In the genomic region with DNA sequence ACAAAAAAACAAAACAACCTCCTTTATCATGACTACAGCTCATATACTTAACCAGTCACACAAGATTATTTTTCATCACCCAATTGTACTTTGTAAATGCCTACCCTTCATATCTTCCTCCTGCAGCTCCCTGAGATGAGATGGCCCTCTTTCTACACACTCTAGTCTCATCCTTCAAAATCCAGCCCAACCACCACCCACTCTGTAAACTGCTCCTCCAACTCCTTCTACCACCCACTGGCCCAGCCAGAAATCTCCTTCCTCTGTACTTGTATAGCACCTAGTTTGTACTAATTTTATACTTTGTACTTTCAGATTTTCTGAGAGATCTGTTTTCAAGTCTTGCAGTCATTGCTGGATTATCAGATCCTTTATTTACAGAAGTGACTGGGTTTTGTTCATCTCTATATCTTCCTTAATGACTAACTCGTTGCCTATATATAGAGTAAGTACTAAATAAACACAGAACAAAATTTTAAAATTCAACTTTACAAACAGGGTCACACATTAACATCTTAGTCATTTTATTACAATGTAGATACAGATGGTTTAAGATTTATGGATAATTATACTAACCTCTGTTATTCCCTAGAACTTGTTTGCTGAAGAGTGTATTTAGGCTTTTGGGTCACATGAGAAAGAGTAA, we compare ENCODE assay signal across 22 cellular contexts.
"Had no signal": no experiment of that assay in that cellular context is flagged by ENCODE, and none has a peak within 500 bp of the region (broad histone marks: within the 10 kb centered on the region; RNA-seq: fewer than 3 reads in every experiment).

No MANE protein-coding gene starts in this region.

- FAIRE-seq: TTC549 had no signal

- H3K4me3 Mint-ChIP-seq: activated B cell treated with CpG ODN at 0.5 μM for 24 hours; activated CD4-positive, alpha-beta T cell treated with anti-CD3 and anti-CD28 coated beads, Interleukin-2, amount 10 ng/mL, durations not matched to agents 24 days and 14 days; activated naive CD4-positive, alpha-beta T cell treated with anti-CD3 and anti-CD28 coated beads, Interleukin-2, amount 10 ng/mL, durations not matched to agents 7 days and 5 days; activated naive CD8-positive, alpha-beta T cell treated with anti-CD3 and anti-CD28 coated beads for 36 hours; T-cell had no signal

- H3K27ac Mint-ChIP-seq: activated B cell treated with CpG ODN at 0.5 μM for 24 hours; activated CD4-positive, alpha-beta T cell treated with anti-CD3 and anti-CD28 coated beads, Interleukin-2, amount 10 ng/mL, durations not matched to agents 24 days and 14 days; activated naive CD4-positive, alpha-beta T cell treated with anti-CD3 and anti-CD28 coated beads, Interleukin-2, amount 10 ng/mL, durations not matched to agents 7 days and 5 days; activated naive CD8-positive, alpha-beta T cell treated with anti-CD3 and anti-CD28 coated beads for 36 hours; activated T-helper 2 cell treated with anti-CD3 and anti-CD28 coated beads, Interferon-gamma antibody, Interleukin-2, Interleukin-4, amounts not matched to agents 10 μg/mL and 5 μg/mL and 100 μg/mL, durations not matched to agents 14 hours and 24 hours and 36 hours; T-cell had no signal

- H3K27me3 Mint-ChIP-seq: activated B cell treated with CpG ODN at 0.5 μM for 24 hours; activated naive CD4-positive, alpha-beta T cell treated with anti-CD3 and anti-CD28 coated beads, Interleukin-2, amount 10 ng/mL, durations not matched to agents 7 days and 5 days had no signal

- ATAC-seq: T-cell had no signal

- H3K27ac ChIP-seq: SK-N-MC had no signal

- H3K4me1 Mint-ChIP-seq: activated B cell treated with CpG ODN at 0.5 μM for 24 hours had no signal

- H3K36me3 Mint-ChIP-seq: activated naive CD4-positive, alpha-beta T cell treated with anti-CD3 and anti-CD28 coated beads, Interleukin-2, amount 10 ng/mL, durations not matched to agents 7 days and 5 days; activated naive CD8-positive, alpha-beta T cell treated with anti-CD3 and anti-CD28 coated beads for 36 hours; T-cell had no signal

- DNase-seq: activated B cell treated with CpG ODN at 0.5 μM for 24 hours; activated CD4-positive, alpha-beta T cell treated with anti-CD3 and anti-CD28 coated beads for 1 hour; activated CD4-positive, alpha-beta T cell treated with anti-CD3 and anti-CD28 coated beads, Interleukin-2, amount 10 ng/mL, durations not matched to agents 24 days and 14 days; activated CD4-positive, alpha-beta T cell treated with anti-CD3 and anti-CD28 coated beads, Interleukin-2, amount 50 U/mL, for 48 hours; activated gamma-delta T cell treated with Interleukin-2 at 50 U/mL for 16 hours; activated naive CD4-positive, alpha-beta T cell treated with anti-CD3 and anti-CD28 coated beads, Interleukin-2, amount 10 ng/mL, durations not matched to agents 7 days and 5 days; activated naive CD8-positive, alpha-beta T cell treated with anti-CD3 and anti-CD28 coated beads for 36 hours; activated T-cell treated with anti-CD3 and anti-CD28 coated beads for 4 hours; activated T-cell treated with anti-CD3 and anti-CD28 coated beads, Interleukin-2, amount 50 U/mL, for 48 hours; cerebellar nuclear complex; Kasumi-1; NCI-H1048; NCI-H146; NCI-H187 treated with DMSO at 0.1 percent for 48 hours; NCI-H2081 treated with DMSO at 0.1 percent for 48 hours; NCI-H524; T-cell; T-helper 2 cell; T1000 had no signal

- H3K9me3 Mint-ChIP-seq: activated B cell treated with CpG ODN at 0.5 μM for 24 hours; activated CD4-positive, alpha-beta T cell treated with anti-CD3 and anti-CD28 coated beads, Interleukin-2, amount 10 ng/mL, durations not matched to agents 24 days and 14 days; activated naive CD4-positive, alpha-beta T cell treated with anti-CD3 and anti-CD28 coated beads, Interleukin-2, amount 10 ng/mL, durations not matched to agents 7 days and 5 days; activated T-helper 2 cell treated with anti-CD3 and anti-CD28 coated beads, Interferon-gamma antibody, Interleukin-2, Interleukin-4, amounts not matched to agents 10 μg/mL and 5 μg/mL and 100 μg/mL, durations not matched to agents 14 hours and 24 hours and 36 hours had no signal

- H3K4me3 ChIP-seq: SK-N-MC had no signal
